In genomic region chr21:34613679-34614442, GRCh38 we compare ENCODE assay signal across 8 cellular contexts. TPM values are rescaled to one million over a fixed set of nuclear protein-coding genes. Genes with fewer than 3 reads are reported as not detected.
DNase-seq lines count a peak whose midpoint lies in the region; ATAC-seq and TF ChIP-seq lines count a peak whose summit lies in the region.

No MANE protein-coding gene starts in this region.

- H3K9me3 Mint-ChIP-seq in activated T-cell treated with anti-CD3 and anti-CD28 coated beads, Interleukin-2, amount 50 U/mL, for 24 hours: no peaks in the 10 kb centered on the region

- no peaks in the 10 kb centered on the region for H4K20me1 ChIP-seq in hepatocyte (ENCODE audit: insufficient read depth, poor library complexity, severe bottlenecking)

- TF ChIP-seq POLR2A in gastrocnemius medialis (IDR thresholded peaks at IDR 0.05): no peak

- peaks cover 35% of the 10 kb centered on the region for H3K4me1 Mint-ChIP-seq in activated T-cell treated with anti-CD3 and anti-CD28 coated beads, Interleukin-2, amount 50 U/mL, for 24 hours (ENCODE audit: low read depth)

- in situ Hi-C loops in gastrocnemius medialis (cut with MboI; ENCODE audit: low sequenced_read_pairs in 4 of 4): loop anchor here in 2 of 4 donors (25.0 kb wide), 1 partner anchor 702 kb away; the partner anchor contains the start of gene ATP5PO (in 2 of the 2)

- H3K36me3 Mint-ChIP-seq in activated T-cell treated with anti-CD3 and anti-CD28 coated beads, Interleukin-2, amount 50 U/mL, for 24 hours (ENCODE audit: low read depth): peaks cover 3% of the 10 kb centered on the region

- DNase-seq in left ventricle myocardium inferior (no peak), left cardiac atrium (no peak), hepatocyte (ENCODE audit: low spot score) (peak; percentile 32), gastrocnemius medialis (no peak), SW 1271 (lab: John Stamatoyannopoulos, UW) (no peak), HK-2 (ENCODE audit: unreplicated experiment) (no peak), DMS114 treated with DMSO at 0.1 percent for 48 hours (lab: John Stamatoyannopoulos, UW; ENCODE audit: unreplicated experiment) (no peak)
- peak; percentile 49 for DNase-seq in activated T-cell treated with anti-CD3 and anti-CD28 coated beads, Interleukin-2, amount 50 U/mL, for 24 hours

- H3K9me2 ChIP-seq in hepatocyte (replicated peaks; ENCODE audit: insufficient read depth): no peaks in the 10 kb centered on the region

- H3K4me3 ChIP-seq in left ventricle myocardium inferior: peak overlapping the region; percentile 87
- H3K4me3 ChIP-seq in hepatocyte: peak overlapping the region; percentile 69
- H3K4me3 ChIP-seq in gastrocnemius medialis: peak overlapping the region; percentile 56 to 73 (median 63)

- peaks cover 24% of the 10 kb centered on the region for H3K79me2 ChIP-seq in hepatocyte

- H3K27ac ChIP-seq in left ventricle myocardium inferior (replicated peaks): peak overlapping the region; percentile 91
- H3K27ac ChIP-seq in hepatocyte: no peak overlapping the region
- H3K27ac ChIP-seq in gastrocnemius medialis: peak overlapping the region; percentile 1 to 88 (median 84)

- H3K4me1 ChIP-seq in left ventricle myocardium inferior (peaks cover 62% of the 10 kb centered on the region), hepatocyte (ENCODE audit: insufficient read depth) (peaks cover 5% of the 10 kb centered on the region), gastrocnemius medialis (peaks cover 18 to 26% of the 10 kb centered on the region in 2 donors)

- H3K27ac Mint-ChIP-seq in activated T-cell treated with anti-CD3 and anti-CD28 coated beads, Interleukin-2, amount 50 U/mL, for 24 hours: peak overlapping the region; percentile 75

- H3K36me3 ChIP-seq in left ventricle myocardium inferior (no peaks in the 10 kb centered on the region), hepatocyte (replicated peaks; ENCODE audit: insufficient read depth, low read depth) (no peaks in the 10 kb centered on the region), gastrocnemius medialis (no peaks in the 10 kb centered on the region)

- H3K27me3 Mint-ChIP-seq in activated T-cell treated with anti-CD3 and anti-CD28 coated beads, Interleukin-2, amount 50 U/mL, for 24 hours: no peaks in the 10 kb centered on the region

- no peak for TF ChIP-seq CTCF in left ventricle myocardium inferior (IDR thresholded peaks at IDR 0.05; ENCODE audit: borderline replicate concordance)
- TF ChIP-seq CTCF in hepatocyte (IDR thresholded peaks at IDR 0.05; ENCODE audit: poor library complexity): no peak
- TF ChIP-seq CTCF in gastrocnemius medialis (IDR thresholded peaks at IDR 0.05 in 4 of 5, conservative IDR thresholded peaks at IDR 0.05 in 1 of 5): no peak

- H3K4me2 ChIP-seq in hepatocyte: peak overlapping the region; percentile 94

- H3K4me3 Mint-ChIP-seq in activated T-cell treated with anti-CD3 and anti-CD28 coated beads, Interleukin-2, amount 50 U/mL, for 24 hours: peak overlapping the region; percentile 83

- no peaks in the 10 kb centered on the region for H3K9me3 ChIP-seq in left ventricle myocardium inferior (replicated peaks)
- no peaks in the 10 kb centered on the region for H3K9me3 ChIP-seq in hepatocyte (ENCODE audit: low read depth)
- H3K9me3 ChIP-seq in gastrocnemius medialis: no peaks in the 10 kb centered on the region

- ATAC-seq in left cardiac atrium (no peak), gastrocnemius medialis (no peak)

- peak overlapping the region; percentile 35 for H2AFZ ChIP-seq in hepatocyte

- intact Hi-C loops in left ventricle myocardium inferior (cut with micrococcal nuclease) (no loop called here), left cardiac atrium (cut with DNase I) (no loop called here), gastrocnemius medialis (cut with DNase I; ENCODE audit: low total_unique reads) (loop anchor here (2.0 to 10.0 kb wide), 5 partner anchors 71 to 1451 kb away; partner anchors contain the start of genes ATP5PO, CRYZL1, ITSN1 and SETD4)

- H3K27me3 ChIP-seq in left ventricle myocardium inferior (ENCODE audit: low read depth): no peaks in the 10 kb centered on the region
- H3K27me3 ChIP-seq in hepatocyte: no peaks in the 10 kb centered on the region
- H3K27me3 ChIP-seq in gastrocnemius medialis: no peaks in the 10 kb centered on the region

- 24% methylated on average over 22 of the region's 22 CpGs for WGBS in hepatocyte (ENCODE audit: low lambda C conversion rate, missing lambda C conversion rate)

RNA-seq across cellular contexts. Expression of gene RCAN1, which starts 1.1 kb away (rescaled TPM):
- total RNA-seq in left ventricle myocardium inferior (75.3 TPM), left cardiac atrium (10 to 100 TPM; 34.8 to 35.3 TPM), hepatocyte (98.2 and 113 TPM in 2 replicates), gastrocnemius medialis (10 to 100 TPM; 21.7 to 37.9 (median 33.2) TPM)
- 79.4 and 98.9 TPM in 2 replicates for polyA plus RNA-seq in hepatocyte

RNA-seq across cellular contexts. Expression of gene CLIC6, which starts 54.9 kb away (rescaled TPM):
- total RNA-seq in left ventricle myocardium inferior (11.2 TPM), left cardiac atrium (1 to 10 TPM; 4.8 to 9.3 TPM), hepatocyte (12.4 and 16.7 TPM in 2 replicates), gastrocnemius medialis (1 to 10 TPM in 2 of 4 donors, under 1 TPM in 2; 0.49 to 3.0 (median 1.1) TPM)
- polyA plus RNA-seq in hepatocyte: 7.2 and 9.9 TPM in 2 replicates

Comparison
In these comparisons a context has a peak if more than half of its experiments do, and no peak if none do; other contexts are left out.
1. DNase-seq: peak in activated T-cell treated with anti-CD3 and anti-CD28 coated beads, Interleukin-2, amount 50 U/mL, for 24 hours (single experiment) and hepatocyte (single experiment); none in left ventricle myocardium inferior (single experiment), left cardiac atrium (single experiment), gastrocnemius medialis (0 of 2), SW 1271 (0 of 2), HK-2 (single experiment) and DMS114 treated with DMSO at 0.1 percent for 48 hours (single experiment).
2. Peak in every context shown above with its lines, with median percentiles within 50 percentile points of each other: H3K4me3 ChIP-seq.